In genomic region chr11:90135016-90135415, GRCh38 we compare ENCODE assay signal across 9 cellular contexts. TPM values are rescaled to one million over a fixed set of nuclear protein-coding genes. Genes with fewer than 3 reads are reported as not detected.
DNase-seq lines count a peak whose midpoint lies in the region; ATAC-seq, FAIRE-seq and TF ChIP-seq lines count a peak whose summit lies in the region.
"Had no signal": no experiment of that assay in that cellular context is flagged by ENCODE, and none has a peak within 500 bp of the region (broad histone marks: within the 10 kb centered on the region; RNA-seq: fewer than 3 reads in every experiment).

No MANE protein-coding gene starts in this region.

- no peak overlapping the region for H3K27ac ChIP-seq in SJSA1

- FAIRE-seq in GM12892 (lab: Jason Lieb, UNC) = peak; percentile 21

- H3K4me3 ChIP-seq in SJSA1 = peak overlapping the region; percentile 14
- peak overlapping the region; percentile 48 to 70 for H3K4me3 ChIP-seq in foreskin fibroblast (ENCODE audit: low read depth in 1 of 2, low read length in 2 of 2)
- peak overlapping the region; percentile 74 for H3K4me3 ChIP-seq in retinal pigment epithelial cell (ENCODE audit: low read length)

- DNase-seq in GM12892 (ENCODE audit: insufficient read length) = no peak
- DNase-seq in SJSA1 (ENCODE audit: low read depth in 1 of 2, low spot score in 2 of 2) = peak in 1 of 2 experiments; percentile 0
- no peak for DNase-seq in foreskin fibroblast
- no peak for DNase-seq in retinal pigment epithelial cell (ENCODE audit: low read depth)
- DNase-seq in KG1 (lab: John Stamatoyannopoulos, UW) = no peak
- no peak for DNase-seq in AG08395 (ENCODE audit: low spot score)
- DNase-seq in central memory CD4-positive, alpha-beta T cell = no peak
- DNase-seq: NCI-H187 treated with DMSO at 0.1 percent for 48 hours had no signal

- no peak for ATAC-seq in HG03045 (IDR thresholded peaks at IDR 0.05; ENCODE audit: unreplicated experiment)

- TF ChIP-seq POLR2A in GM12892 (IDR thresholded peaks at IDR 0.05; ENCODE audit: low read depth, low read length) = no peak

- no peaks in the 10 kb centered on the region for H3K9me3 ChIP-seq in SJSA1 (replicated peaks)

- H3K4me1 ChIP-seq in SJSA1 (replicated peaks) = no peaks in the 10 kb centered on the region

- no peaks in the 10 kb centered on the region for H3K36me3 ChIP-seq in SJSA1

- no peaks in the 10 kb centered on the region for H3K27me3 ChIP-seq in SJSA1 (replicated peaks)

- TF ChIP-seq CTCF in foreskin fibroblast (IDR thresholded peaks at IDR 0.05; ENCODE audit: low read depth, low read length) = no peak
- no peak for TF ChIP-seq CTCF in retinal pigment epithelial cell (conservative IDR thresholded peaks at IDR 0.05; ENCODE audit: low read depth, low read length)

RNA-seq across cellular contexts. Expression of gene NAALAD2, which starts 0.6 kb away (rescaled TPM):
- 0.25 TPM for polyA plus RNA-seq in GM12892 (2012; ENCODE audit: missing spikeins)
- not detected in 2 replicates for total RNA-seq in SJSA1 (2014; rRNA removed; shearing (Covaris generic))

RNA-seq across cellular contexts. Expression of gene UBTFL1, which starts 49.3 kb away (rescaled TPM):
- polyA plus RNA-seq in GM12892 (2012; ENCODE audit: missing spikeins) = not detected
- not detected in 2 replicates for total RNA-seq in SJSA1 (2014; rRNA removed; shearing (Covaris generic))

Comparison
In these comparisons a context has a peak if more than half of its experiments do, and no peak if none do; other contexts are left out.
1. H3K4me3 ChIP-seq: peak in every context shown above with its lines; median percentile 74 in retinal pigment epithelial cell; 59 in foreskin fibroblast; 14 in SJSA1.